ENCODE assay signal across 9 cellular contexts in genomic region chr22:35206889-35207288, GRCh38.
"Had no signal": no experiment of that assay in that cellular context is flagged by ENCODE, and none has a peak within 500 bp of the region (broad histone marks: within the 10 kb centered on the region; RNA-seq: fewer than 3 reads in every experiment).

No MANE protein-coding gene starts in this region.

- H3K9ac ChIP-seq: GM23248 had no signal

- H3K4me1 Mint-ChIP-seq: IgD-negative memory B cell had no signal

- H3K27ac ChIP-seq: GM23248 had no signal

- DNase-seq: GM23248, GOT3, H7, HFFc6, KG1 had no signal

- H3K9me3 Mint-ChIP-seq: HFFc6 had no signal

- H2AFZ ChIP-seq: GM23248 had no signal

- H3K4me3 ChIP-seq: GM23248, HAP-1 had no signal

- H3K27ac Mint-ChIP-seq: HFFc6, IgD-negative memory B cell had no signal

- H3K36me3 Mint-ChIP-seq: IgD-negative memory B cell had no signal

- FAIRE-seq: HTR-8/SVneo had no signal

- H3K4me3 Mint-ChIP-seq: HFFc6, IgD-negative memory B cell had no signal

- H3K9me3 ChIP-seq: HAP-1 had no signal

- H3K4me1 ChIP-seq: HAP-1 had no signal

- H3K36me3 ChIP-seq: HAP-1 had no signal

- ATAC-seq: HCT116 had no signal
